35 cellular contexts compared by ENCODE assay signal in genomic region chr14:100601064-100601463, GRCh38. TPM values are rescaled to one million over a fixed set of nuclear protein-coding genes. Genes with fewer than 3 reads are reported as not detected.
"Had no signal": no experiment of that assay in that cellular context is flagged by ENCODE, and none has a peak within 500 bp of the region (broad histone marks: within the 10 kb centered on the region; RNA-seq: fewer than 3 reads in every experiment).

No MANE protein-coding gene starts in this region.

- H3K4me3 ChIP-seq: MG63 had no signal

- H3K27ac ChIP-seq: KMS-11 had no signal

- H3K36me3 ChIP-seq: MG63 had no signal

- H3K4me2 ChIP-seq: KMS-11 had no signal

- H3K9me3 ChIP-seq: MG63 had no signal

- DNase-seq: Karpas-422, Kasumi-1, MG63, MM.1S, MV-4-11, NCI-H1048, NCI-H1092, NCI-H1092 treated with DMSO at 0.1 percent for 48 hours, NCI-H1105, NCI-H1105 treated with DMSO at 0.1 percent for 48 hours, NCI-H1417, NCI-H1417 treated with DMSO at 0.1 percent for 48 hours, NCI-H1436, NCI-H1436 treated with DMSO at 0.1 percent for 48 hours, NCI-H146, NCI-H1694, NCI-H1694 treated with DMSO at 0.1 percent for 48 hours, NCI-H187, NCI-H187 treated with DMSO at 0.1 percent for 48 hours, NCI-H1930, NCI-H2029, NCI-H2029 treated with DMSO at 0.1 percent for 48 hours, NCI-H2081, NCI-H2081 treated with DMSO at 0.1 percent for 48 hours, NCI-H2107, NCI-H2171, NCI-H2171 treated with DMSO at 0.1 percent for 48 hours, NCI-H2227 treated with DMSO at 0.1 percent for 48 hours, NCI-H226, NCI-H345, NCI-H446, NCI-H446 treated with DMSO at 0.1 percent for 48 hours, NCI-H510A had no signal

RNA-seq across cellular contexts. Expression of gene BEGAIN, which starts 13.8 kb away (rescaled TPM):
- total RNA-seq: LHCN-M2 had no signal
